ENCODE assay signal across 18 cellular contexts in the genomic region with DNA sequence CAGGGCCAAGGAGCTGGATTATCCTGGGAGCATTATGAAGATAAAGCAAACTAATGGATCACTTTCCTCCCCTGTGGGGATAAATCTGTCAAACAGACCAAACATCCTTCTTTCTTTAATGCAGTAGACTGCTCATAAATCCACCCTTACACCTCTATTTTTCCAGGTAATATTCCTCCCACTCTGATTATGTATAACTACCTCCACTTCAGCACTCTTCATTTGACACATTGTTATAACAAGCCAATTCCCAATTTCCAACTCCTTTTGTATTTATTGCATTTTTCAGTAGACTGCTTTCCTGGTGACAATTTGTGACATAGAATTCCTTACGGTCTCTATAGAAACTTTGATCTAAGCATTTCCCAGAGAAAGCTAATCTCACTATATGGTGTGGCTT.
DNase-seq lines count a peak whose midpoint lies in the region; TF ChIP-seq lines count a peak whose summit lies in the region.
"Had no signal": no experiment of that assay in that cellular context is flagged by ENCODE, and none has a peak within 500 bp of the region (broad histone marks: within the 10 kb centered on the region; RNA-seq: fewer than 3 reads in every experiment).

No MANE protein-coding gene starts in this region.

- no peaks in the 10 kb centered on the region for H3K4me1 ChIP-seq in mammary epithelial cell (ENCODE audit: insufficient read depth, low read length)
- H3K4me1 ChIP-seq: A549; BLaER1 treated with 17β-estradiol and CSF1 and Interleukin-3, amounts not matched to agents 10 nM and 100 nM had no signal

- WGBS in mammary epithelial cell (ENCODE audit: low coverage, missing lambda C conversion rate), result 14% methylated on average over 1 of the region's 1 CpG

- no peaks in the 10 kb centered on the region for H4K20me1 ChIP-seq in mammary epithelial cell (ENCODE audit: insufficient read depth, low read length)
- H4K20me1 ChIP-seq: BLaER1 treated with 17β-estradiol and CSF1 and Interleukin-3, amounts not matched to agents 10 nM and 100 nM had no signal

- H2AFZ ChIP-seq in mammary epithelial cell (ENCODE audit: low read depth, low read length), result no peak overlapping the region

- no peak overlapping the region for H3K4me3 Mint-ChIP-seq in MCF 10A (ENCODE audit: unreplicated experiment)
- H3K4me3 Mint-ChIP-seq: B cell; CD4-positive, alpha-beta T cell; CD8-positive, alpha-beta T cell had no signal

- H3K27me3 Mint-ChIP-seq in MCF 10A (ENCODE audit: insufficient read depth, unreplicated experiment), result no peaks in the 10 kb centered on the region
- H3K27me3 Mint-ChIP-seq: B cell had no signal

- H3K36me3 ChIP-seq in mammary epithelial cell (ENCODE audit: insufficient read depth, low read length) (no peaks in the 10 kb centered on the region), WERI-Rb-1 (no peaks in the 10 kb centered on the region)
- H3K36me3 ChIP-seq: BLaER1 treated with 17β-estradiol and CSF1 and Interleukin-3, amounts not matched to agents 10 nM and 100 nM had no signal

- no peak for TF ChIP-seq CTCF in MCF 10A (IDR thresholded peaks at IDR 0.05; ENCODE audit: unreplicated experiment)
- no peak for TF ChIP-seq CTCF in mammary epithelial cell (conservative IDR thresholded peaks at IDR 0.05 in 1 of 2, IDR thresholded peaks at IDR 0.05 in 1 of 2; ENCODE audit: extremely low read depth in 1 of 2, insufficient read depth in 1 of 2, low read depth in 1 of 2, low read length in 2 of 2)
- TF ChIP-seq CTCF in WERI-Rb-1 (IDR thresholded peaks at IDR 0.05; ENCODE audit: low read depth, low read length), result no peak

- no peak overlapping the region for H3K4me2 ChIP-seq in mammary epithelial cell (ENCODE audit: insufficient read depth, low read depth, low read length)
- H3K4me2 ChIP-seq: A549; BLaER1 treated with 17β-estradiol and CSF1 and Interleukin-3, amounts not matched to agents 10 nM and 100 nM had no signal

- POLR2A ChIA-PET in MCF 10A (lab: Yijun Ruan, JAX), result no interaction called here

- no peaks in the 10 kb centered on the region for H3K27me3 ChIP-seq in mammary epithelial cell (ENCODE audit: insufficient read depth, low read length)
- no peaks in the 10 kb centered on the region for H3K27me3 ChIP-seq in WERI-Rb-1 (ENCODE audit: insufficient read depth, low read depth, severe bottlenecking)
- H3K27me3 ChIP-seq: BLaER1 treated with 17β-estradiol and CSF1 and Interleukin-3, amounts not matched to agents 10 nM and 100 nM had no signal

- H3K36me3 Mint-ChIP-seq in MCF 10A (ENCODE audit: insufficient read depth, unreplicated experiment), result no peaks in the 10 kb centered on the region
- H3K36me3 Mint-ChIP-seq: CD8-positive, alpha-beta T cell had no signal

- in situ Hi-C loops in mammary epithelial cell (cut with MboI; ENCODE audit: low sequenced_read_pairs in 2 of 2), result no loop called here

- H3K4me1 Mint-ChIP-seq in MCF 10A (ENCODE audit: insufficient read depth, unreplicated experiment), result no peaks in the 10 kb centered on the region
- H3K4me1 Mint-ChIP-seq: B cell had no signal

- H3K27ac ChIP-seq in mammary epithelial cell (ENCODE audit: insufficient read depth, low read depth, low read length), result no peak overlapping the region
- H3K27ac ChIP-seq in WERI-Rb-1, result no peak overlapping the region
- H3K27ac ChIP-seq: 22Rv1; A549; BLaER1 treated with 17β-estradiol and CSF1 and Interleukin-3, amounts not matched to agents 10 nM and 100 nM; C4-2B had no signal

- dilution Hi-C loops in mammary epithelial cell (cut with HindIII; ENCODE audit: low sequenced_read_pairs), result no loop called here

- intact Hi-C loops in MCF 10A (cut with micrococcal nuclease), result no loop called here
- intact Hi-C loops in mammary epithelial cell (cut with micrococcal nuclease), result no loop called here

- H3K9ac ChIP-seq in mammary epithelial cell (ENCODE audit: insufficient read depth, low read length), result no peak overlapping the region
- H3K9ac ChIP-seq: BLaER1 treated with 17β-estradiol and CSF1 and Interleukin-3, amounts not matched to agents 10 nM and 100 nM had no signal

- no TSS peak for BruUV-seq in MCF 10A (replicated peaks; lab: Mats Ljungman, UMichigan)
- BruUV-seq in mammary epithelial cell (replicated peaks; lab: Mats Ljungman, UMichigan), result no TSS peak

- H3K27ac Mint-ChIP-seq in MCF 10A (ENCODE audit: low read depth, unreplicated experiment), result peak overlapping the region; percentile 78
- H3K27ac Mint-ChIP-seq: B cell; CD4-positive, alpha-beta T cell; CD8-positive, alpha-beta T cell had no signal

- DNase-seq in MCF 10A (ENCODE audit: unreplicated experiment), result no peak
- no peak for DNase-seq in mammary epithelial cell
- peak; percentile 19 for DNase-seq in WERI-Rb-1
- DNase-seq in putamen (ENCODE audit: low spot score), result peak; percentile 35
- DNase-seq in NCI-H510A treated with DMSO at 0.1 percent for 48 hours (lab: John Stamatoyannopoulos, UW), result no peak
- DNase-seq in SHP77 treated with DMSO at 0.1 percent for 48 hours (lab: John Stamatoyannopoulos, UW), result no peak
- DNase-seq: AML-193; Caco-2; Calu3; CD4-positive, alpha-beta T cell; CD8-positive, alpha-beta T cell; DMS79 treated with DMSO at 0.1 percent for 48 hours; GF-D8 had no signal

- H3K79me2 ChIP-seq in mammary epithelial cell (ENCODE audit: insufficient read depth, low read length), result no peaks in the 10 kb centered on the region

- no peaks in the 10 kb centered on the region for H3K9me3 Mint-ChIP-seq in MCF 10A (ENCODE audit: unreplicated experiment)
- H3K9me3 Mint-ChIP-seq: CD8-positive, alpha-beta T cell had no signal

- H3K9me3 ChIP-seq in mammary epithelial cell (replicated peaks; ENCODE audit: insufficient read depth, low read length) (no peaks in the 10 kb centered on the region), WERI-Rb-1 (ENCODE audit: severe bottlenecking) (peaks cover 5% of the 10 kb centered on the region)
- H3K9me3 ChIP-seq: A549 had no signal

- CTCF ChIA-PET in MCF 10A (lab: Yijun Ruan, JAX), result interaction anchor here (0.6 to 1.9 kb wide), 2 partner anchors 21 to 448 kb away, joined by 3 to 10 read pairs; no protein-coding TSS in a partner anchor
- CTCF ChIA-PET in mammary epithelial cell (lab: Charles Lee; ENCODE audit: low non-redundant PET), result no interaction called here

- no peak overlapping the region for H3K4me3 ChIP-seq in mammary epithelial cell (replicated peaks in 1 of 3; ENCODE audit: insufficient read depth in 1 of 3, low read depth in 2 of 3, low read length in 3 of 3)
- no peak overlapping the region for H3K4me3 ChIP-seq in WERI-Rb-1 (ENCODE audit: low read depth, low read length)
- H3K4me3 ChIP-seq: A549; BLaER1 treated with 17β-estradiol and CSF1 and Interleukin-3, amounts not matched to agents 10 nM and 100 nM had no signal

Comparison
In these comparisons a context has a peak if more than half of its experiments do, and no peak if none do; other contexts are left out.
1. DNase-seq: peak in WERI-Rb-1 (single experiment) and putamen (single experiment); none in MCF 10A (single experiment), mammary epithelial cell (single experiment), NCI-H510A treated with DMSO at 0.1 percent for 48 hours (single experiment) and SHP77 treated with DMSO at 0.1 percent for 48 hours (single experiment).